In genomic region chr11:119207300-119207570, GRCh38 we compare ENCODE assay signal across 8 cellular contexts. TPM values are rescaled to one million over a fixed set of nuclear protein-coding genes. Genes with fewer than 3 reads are reported as not detected.
DNase-seq lines count a peak whose midpoint lies in the region; ATAC-seq and TF ChIP-seq lines count a peak whose summit lies in the region.

No MANE protein-coding gene starts in this region.

- peak overlapping the region; percentile 52 for H3K23ac ChIP-seq in IMR-90 (ENCODE audit: low read depth, low read length)

- no peaks in the 10 kb centered on the region for H3K27me3 Mint-ChIP-seq in central memory CD8-positive, alpha-beta T cell

- H3K27me3 ChIP-seq in IMR-90 (ENCODE audit: control insufficient read depth, insufficient read depth, low read length) (no peaks in the 10 kb centered on the region), muscle layer of duodenum (ENCODE audit: low read depth, low read length) (no peaks in the 10 kb centered on the region)

- H3K4me3 Mint-ChIP-seq in central memory CD8-positive, alpha-beta T cell: peak overlapping the region; percentile 97

- POLR2A ChIA-PET in IMR-90 (lab: Charles Lee; ENCODE audit: unreplicated experiment): no interaction called here

- no peak overlapping the region for H2AK9ac ChIP-seq in IMR-90 (replicated peaks; ENCODE audit: low read depth, low read length, poor library complexity)

- H3K36me3 ChIP-seq in IMR-90 (ENCODE audit: control insufficient read depth, insufficient read depth, low read length): no peaks in the 10 kb centered on the region
- H3K36me3 ChIP-seq in muscle layer of duodenum (ENCODE audit: control insufficient read depth in 1 of 2, insufficient read depth in 2 of 2, low read length in 2 of 2): no peaks in the 10 kb centered on the region

- peak overlapping the region in 1 of 2 experiments; percentile 79; a peak in 1 of 4 replicates for H4K8ac ChIP-seq in IMR-90 (ENCODE audit: low read depth in 2 of 2, low read length in 2 of 2)

- dilution Hi-C loops in IMR-90 (cut with HindIII; ENCODE audit: low sequenced_read_pairs, unreplicated experiment): no loop called here

- H3K9me1 ChIP-seq in IMR-90 (ENCODE audit: insufficient read depth, low read length): peaks cover 9% of the 10 kb centered on the region

- TF ChIP-seq CTCF in IMR-90 (conservative IDR thresholded peaks at IDR 0.05; ENCODE audit: low read depth, low read length): no peak

- no peaks in the 10 kb centered on the region for H3K9me3 Mint-ChIP-seq in central memory CD8-positive, alpha-beta T cell

- peak overlapping the region; percentile 92 for H3K4me2 ChIP-seq in IMR-90 (ENCODE audit: low read depth, low read length)

- peaks cover 5% of the 10 kb centered on the region for H3K4me1 ChIP-seq in IMR-90 (ENCODE audit: control insufficient read depth, insufficient read depth, low read length)
- H3K4me1 ChIP-seq in muscle layer of duodenum (ENCODE audit: control insufficient read depth in 1 of 2, insufficient read depth in 2 of 2, low read length in 2 of 2): peaks cover 8% of the 10 kb centered on the region in 2 donors

- ATAC-seq in IMR-90 (ENCODE audit: low read depth): 0 out of 2 replicates have a peak, but pooled peaks have one; percentile 1
- ATAC-seq in central memory CD8-positive, alpha-beta T cell (replicated peaks; ENCODE audit: extremely low read depth, poor library complexity, severe bottlenecking): no peak

- H3K36me3 Mint-ChIP-seq in central memory CD8-positive, alpha-beta T cell (ENCODE audit: insufficient read depth): no peaks in the 10 kb centered on the region

- H4K20me1 ChIP-seq in IMR-90 (ENCODE audit: insufficient read depth, low read length): peaks cover 30% of the 10 kb centered on the region

- peaks cover 6 to 30% of the 10 kb centered on the region in 2 experiments; a peak in 3 of 4 replicates for H3K79me1 ChIP-seq in IMR-90 (ENCODE audit: low read depth in 1 of 2, low read length in 2 of 2)

- BruUV-seq in IMR-90 (replicated peaks; lab: Mats Ljungman, UMichigan): no TSS peak

- no peak for TF ChIP-seq RAD21 in IMR-90 (IDR thresholded peaks at IDR 0.05; ENCODE audit: low read length)

- TF ChIP-seq POLR2A in IMR-90 (IDR thresholded peaks at IDR 0.05; ENCODE audit: low read depth, low read length): no peak

- peaks cover 32% of the 10 kb centered on the region for H3K4me1 Mint-ChIP-seq in central memory CD8-positive, alpha-beta T cell

- intact Hi-C loops in IMR-90 (cut with micrococcal nuclease): loop anchor here (5.0 kb wide), 1 partner anchor 55 kb away; no protein-coding TSS in a partner anchor

- peak overlapping the region; percentile 92; the same call in 1 of the 2 replicates for H3K56ac ChIP-seq in IMR-90 (ENCODE audit: extremely low read depth, insufficient read depth, low read length)

- peak overlapping the region; percentile 92; the same call in 1 of the 2 replicates for H3K4ac ChIP-seq in IMR-90 (ENCODE audit: low read depth, low read length)

- H2BK5ac ChIP-seq in IMR-90 (ENCODE audit: low read depth, low read length, poor library complexity, severe bottlenecking): peak overlapping the region; percentile 97

- H3K14ac ChIP-seq in IMR-90 (replicated peaks; ENCODE audit: low read depth, low read length): peak overlapping the region; percentile 88; the same call in 1 of the 2 replicates

- in situ Hi-C loops in IMR-90 (cut with MboI; ENCODE audit: low sequenced_read_pairs): no loop called here

- peak overlapping the region; percentile 98 for H3K9ac ChIP-seq in IMR-90 (ENCODE audit: low read depth, low read length)

- peak overlapping the region; percentile 100 for H3K4me3 ChIP-seq in IMR-90 (ENCODE audit: insufficient read depth, low read depth, low read length)
- H3K4me3 ChIP-seq in muscle layer of duodenum (ENCODE audit: low read depth in 1 of 2, low read length in 2 of 2): peak overlapping the region; percentile 89 to 94

- no peak overlapping the region for H2BK120ac ChIP-seq in IMR-90 (ENCODE audit: low read depth, low read length)

- no peak overlapping the region; the same call in 2 of the 3 replicates for H2BK15ac ChIP-seq in IMR-90 (ENCODE audit: low read depth, low read length)

- H2AK5ac ChIP-seq in IMR-90 (ENCODE audit: low read depth, low read length): peak overlapping the region; percentile 88; the same call in 1 of the 2 replicates

- H2BK20ac ChIP-seq in IMR-90 (ENCODE audit: low read depth, low read length): no peak overlapping the region

- peak overlapping the region; percentile 65 for H4K91ac ChIP-seq in IMR-90 (ENCODE audit: insufficient read depth, low read depth, low read length)

- no peak overlapping the region; the same call in 1 of the 2 replicates for H4K5ac ChIP-seq in IMR-90 (ENCODE audit: low read depth, low read length)

- H3K27ac ChIP-seq in IMR-90 (ENCODE audit: insufficient read depth, low read length) (peak overlapping the region; percentile 99), muscle layer of duodenum (ENCODE audit: low read length) (peak overlapping the region; percentile 73)

- no peak overlapping the region for H2AFZ ChIP-seq in IMR-90 (replicated peaks; ENCODE audit: low read length, poor library complexity)

- no peaks in the 10 kb centered on the region for H3K9me3 ChIP-seq in IMR-90 (ENCODE audit: control insufficient read depth, insufficient read depth, low read length)
- no peaks in the 10 kb centered on the region for H3K9me3 ChIP-seq in muscle layer of duodenum (ENCODE audit: control insufficient read depth in 1 of 2, low read length in 2 of 2)

- peak overlapping the region; percentile 88 for H3K27ac Mint-ChIP-seq in central memory CD8-positive, alpha-beta T cell (ENCODE audit: low read depth)

- CTCF ChIA-PET in IMR-90 (lab: Yijun Ruan, JAX): interaction anchor here (0.8 to 1.6 kb wide), 2 partner anchors 77 to 267 kb away, joined by 3 to 8 read pairs; no protein-coding TSS in a partner anchor

- DNase-seq in AML-193 (lab: John Stamatoyannopoulos, UW) (peak; percentile 41 to 53), IMR-90 (no peak), NCI-H1092 (lab: John Stamatoyannopoulos, UW) (no peak), activated gamma-delta T cell treated with Interleukin-2 at 50 U/mL for 16 hours (no peak), H4 (ENCODE audit: low spot score) (no peak), HPDE6-E6E7 (ENCODE audit: extremely low spot score) (no peak)
- no peak for DNase-seq in central memory CD8-positive, alpha-beta T cell (ENCODE audit: low spot score in 2 of 2)

- peak overlapping the region; percentile 65; the same call in 1 of the 2 replicates for H3K18ac ChIP-seq in IMR-90 (ENCODE audit: low read depth, low read length)

- no CpG with 5 or more reads among the region's 5 CpGs for WGBS in IMR-90 (ENCODE audit: extremely low coverage in 2 of 2, insufficient read length in 1 of 2), 2 experiments

TF ChIP-seq in IMR-90, 13 proteins besides CTCF, POLR2A, EP300 and RAD21:
- TF ChIP-seq, protein P1, sequence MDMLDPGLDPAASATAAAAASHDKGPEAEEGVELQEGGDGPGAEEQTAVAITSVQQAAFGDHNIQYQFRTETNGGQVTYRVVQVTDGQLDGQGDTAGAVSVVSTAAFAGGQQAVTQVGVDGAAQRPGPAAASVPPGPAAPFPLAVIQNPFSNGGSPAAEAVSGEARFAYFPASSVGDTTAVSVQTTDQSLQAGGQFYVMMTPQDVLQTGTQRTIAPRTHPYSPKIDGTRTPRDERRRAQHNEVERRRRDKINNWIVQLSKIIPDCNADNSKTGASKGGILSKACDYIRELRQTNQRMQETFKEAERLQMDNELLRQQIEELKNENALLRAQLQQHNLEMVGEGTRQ (IDR thresholded peaks at IDR 0.05; ENCODE audit: low read depth, low read length): no peak

RNA-seq across cellular contexts. Expression of gene CBL, which starts 1.1 kb away (rescaled TPM):
- total RNA-seq in IMR-90 (2012; rRNA removed): 6.1 and 7.2 TPM in 2 replicates
- 11.8 TPM in 2 replicates for polyA plus RNA-seq in IMR-90 (2012; rRNA removed)
- polyA plus RNA-seq in IMR-90 (2012; cell fraction: cytosol; rRNA removed): 4.6 and 5.6 TPM in 2 replicates
- 8.8 and 20.4 TPM in 2 replicates for polyA plus RNA-seq in IMR-90 (2012; cell fraction: nucleus; rRNA removed; ENCODE audit: low replicate concordance)
- 7.3 and 11.0 TPM in 2 replicates for total RNA-seq in H4 (2014; rRNA removed; shearing (Covaris generic))

RNA-seq across cellular contexts. Expression of gene NHERF4, which starts 22.0 kb away (rescaled TPM):
- total RNA-seq in IMR-90 (2012; rRNA removed): not detected in 2 replicates
- polyA plus RNA-seq in IMR-90 (2012; rRNA removed): not detected in 2 replicates
- not detected in 2 replicates for polyA plus RNA-seq in IMR-90 (2012; cell fraction: cytosol; rRNA removed)
- polyA plus RNA-seq in IMR-90 (2012; cell fraction: nucleus; rRNA removed; ENCODE audit: low replicate concordance): not detected in 2 replicates
- total RNA-seq in H4 (2014; rRNA removed; shearing (Covaris generic)): not detected in 2 replicates

RNA-seq across cellular contexts. Expression of gene NLRX1, which starts 38.7 kb away (rescaled TPM):
- total RNA-seq in IMR-90 (2012; rRNA removed): 3.0 and 3.3 TPM in 2 replicates
- polyA plus RNA-seq in IMR-90 (2012; rRNA removed): 4.9 and 5.5 TPM in 2 replicates
- polyA plus RNA-seq in IMR-90 (2012; cell fraction: cytosol; rRNA removed): 4.6 and 7.1 TPM in 2 replicates
- 4.6 and 11.7 TPM in 2 replicates for polyA plus RNA-seq in IMR-90 (2012; cell fraction: nucleus; rRNA removed; ENCODE audit: low replicate concordance)
- total RNA-seq in H4 (2014; rRNA removed; shearing (Covaris generic)): 14.3 and 14.7 TPM in 2 replicates

RNA-seq across cellular contexts. Expression of gene ABCG4, which starts 58.4 kb away (rescaled TPM):
- under 0.01 TPM in 2 replicates for total RNA-seq in IMR-90 (2012; rRNA removed)
- polyA plus RNA-seq in IMR-90 (2012; rRNA removed): 0.20 and 0.26 TPM in 2 replicates
- polyA plus RNA-seq in IMR-90 (2012; cell fraction: cytosol; rRNA removed): 0.12 and 0.19 TPM in 2 replicates
- polyA plus RNA-seq in IMR-90 (2012; cell fraction: nucleus; rRNA removed; ENCODE audit: low replicate concordance): 0.73 and 0.85 TPM in 2 replicates
- 0.25 TPM in 1 of 2 replicates, not detected in the other for total RNA-seq in H4 (2014; rRNA removed; shearing (Covaris generic))

Comparison
In these comparisons a context has a peak if more than half of its experiments do, and no peak if none do; other contexts are left out.
1. DNase-seq: peak in AML-193 (2 of 2); none in IMR-90 (single experiment), central memory CD8-positive, alpha-beta T cell (0 of 2), NCI-H1092 (single experiment), activated gamma-delta T cell treated with Interleukin-2 at 50 U/mL for 16 hours (single experiment), H4 (single experiment) and HPDE6-E6E7 (single experiment).